Comparison of ENCODE assay signal across 8 cellular contexts in genomic region chr12:6335451-6336078, GRCh38. TPM values are rescaled to one million over a fixed set of nuclear protein-coding genes. Genes with fewer than 3 reads are reported as not detected.
DNase-seq lines count a peak whose midpoint lies in the region; ATAC-seq, FAIRE-seq and TF ChIP-seq lines count a peak whose summit lies in the region.

No MANE protein-coding gene starts in this region.

- DNase-seq in GM12892 (ENCODE audit: insufficient read length) (peak; percentile 94), fibroblast of the aortic adventitia (ENCODE audit: low read depth) (peak; percentile 83), omental fat pad (ENCODE audit: low spot score) (no peak), NCI-H2081 (lab: John Stamatoyannopoulos, UW) (no peak)
- DNase-seq in activated T-cell treated with anti-CD3 and anti-CD28 coated beads, Interleukin-2, amount 50 U/mL, for 72 hours, result peak; percentile 87 to 92

- ATAC-seq in HG02642 (IDR thresholded peaks at IDR 0.05; ENCODE audit: poor library complexity, unreplicated experiment), result peak; percentile 70
- peak; percentile 85 to 91 for ATAC-seq in activated T-cell treated with anti-CD3 and anti-CD28 coated beads, Interleukin-2, amount 50 U/mL, for 72 hours (replicated peaks in 1 of 2)
- ATAC-seq in omental fat pad (ENCODE audit: low FRiP score), result peak; percentile 57

- H3K9me3 ChIP-seq in OCI-LY3 (ENCODE audit: insufficient read depth, low read length), result no peaks in the 10 kb centered on the region
- H3K9me3 ChIP-seq in thymus (ENCODE audit: control insufficient read depth), result no peaks in the 10 kb centered on the region

- H3K36me3 ChIP-seq in OCI-LY3 (replicated peaks; ENCODE audit: low read depth, low read length), result no peaks in the 10 kb centered on the region
- peaks cover 40% of the 10 kb centered on the region for H3K36me3 ChIP-seq in thymus (ENCODE audit: control insufficient read depth, insufficient read depth)

- H3K27me3 ChIP-seq in OCI-LY3 (ENCODE audit: low read depth, low read length) (peaks cover 49% of the 10 kb centered on the region), thymus (ENCODE audit: control insufficient read depth, insufficient read depth) (no peaks in the 10 kb centered on the region)

- H3K27ac ChIP-seq in OCI-LY3 (ENCODE audit: low read length), result no peak overlapping the region
- peak overlapping the region; percentile 98 for H3K27ac ChIP-seq in thymus (ENCODE audit: low read depth)

- H3K4me1 ChIP-seq in OCI-LY3 (ENCODE audit: low read length) (peaks cover 9% of the 10 kb centered on the region), thymus (ENCODE audit: control insufficient read depth, insufficient read depth, low read length) (peaks cover 38% of the 10 kb centered on the region)

- no peaks in the 10 kb centered on the region for H3K27me3 Mint-ChIP-seq in activated T-cell treated with anti-CD3 and anti-CD28 coated beads, Interleukin-2, amount 50 U/mL, for 72 hours (ENCODE audit: low read depth)

- peak; percentile 90 for FAIRE-seq in GM12892 (lab: Jason Lieb, UNC)

- no peaks in the 10 kb centered on the region for H3K9me3 Mint-ChIP-seq in activated T-cell treated with anti-CD3 and anti-CD28 coated beads, Interleukin-2, amount 50 U/mL, for 72 hours

- H3K4me1 Mint-ChIP-seq in activated T-cell treated with anti-CD3 and anti-CD28 coated beads, Interleukin-2, amount 50 U/mL, for 72 hours (ENCODE audit: low read depth), result peaks cover 8% of the 10 kb centered on the region

- H3K4me3 Mint-ChIP-seq in activated T-cell treated with anti-CD3 and anti-CD28 coated beads, Interleukin-2, amount 50 U/mL, for 72 hours, result no peak overlapping the region

- peak; percentile 50; the same call in 1 of the 2 replicates for TF ChIP-seq POLR2A in GM12892 (IDR thresholded peaks at IDR 0.05; ENCODE audit: low read depth, low read length)

- under 1% methylated on average over 11 of the region's 11 CpGs for WGBS in thymus

- no peak overlapping the region for H3K9ac ChIP-seq in OCI-LY3 (ENCODE audit: low read length)

- TF ChIP-seq CTCF in OCI-LY3 (IDR thresholded peaks at IDR 0.05; ENCODE audit: low read depth, low read length) (peak; percentile 39), fibroblast of the aortic adventitia (IDR thresholded peaks at IDR 0.05; ENCODE audit: insufficient read depth, low read length) (peak; percentile 62), omental fat pad (IDR thresholded peaks at IDR 0.05) (no peak)

- peak overlapping the region; percentile 24 for H3K4me2 ChIP-seq in OCI-LY3 (ENCODE audit: low read length)

- H2AFZ ChIP-seq in OCI-LY3 (ENCODE audit: low read depth, low read length), result peak overlapping the region; percentile 18

- peak overlapping the region; percentile 90 for H3K27ac Mint-ChIP-seq in activated T-cell treated with anti-CD3 and anti-CD28 coated beads, Interleukin-2, amount 50 U/mL, for 72 hours

- peaks cover 15 to 22% of the 10 kb centered on the region in 2 donors for H3K36me3 Mint-ChIP-seq in activated T-cell treated with anti-CD3 and anti-CD28 coated beads, Interleukin-2, amount 50 U/mL, for 72 hours (ENCODE audit: insufficient read depth in 2 of 2)

- no peaks in the 10 kb centered on the region for H4K20me1 ChIP-seq in OCI-LY3 (ENCODE audit: insufficient read depth, low read length)

- H3K79me2 ChIP-seq in OCI-LY3 (ENCODE audit: low read length), result no peaks in the 10 kb centered on the region

- H3K4me3 ChIP-seq in OCI-LY3 (ENCODE audit: low read length) (no peak overlapping the region), fibroblast of the aortic adventitia (ENCODE audit: low read depth, low read length) (peak overlapping the region; percentile 63), thymus (ENCODE audit: low read length) (peak overlapping the region; percentile 37)

RNA-seq across cellular contexts. Expression of gene TNFRSF1A, which starts 6.3 kb away (rescaled TPM):
- polyA plus RNA-seq in GM12892 (2012; ENCODE audit: missing spikeins), result 6.0 TPM
- 10 to 100 TPM; 48.4 to 52.1 TPM for total RNA-seq in activated T-cell treated with anti-CD3 and anti-CD28 coated beads, Interleukin-2, amount 50 U/mL, for 72 hours
- total RNA-seq in fibroblast of the aortic adventitia (ENCODE audit: low replicate concordance) (146 and 207 TPM in 2 replicates), omental fat pad (100 to 1,000 TPM; 279 to 689 (median 317) TPM)
- 61.6 TPM for polyA plus RNA-seq in thymus

RNA-seq across cellular contexts. Expression of gene PLEKHG6, which starts 25.1 kb away (rescaled TPM):
- 2.2 TPM for polyA plus RNA-seq in GM12892 (2012; ENCODE audit: missing spikeins)
- total RNA-seq in activated T-cell treated with anti-CD3 and anti-CD28 coated beads, Interleukin-2, amount 50 U/mL, for 72 hours, result not detected
- not detected in 2 replicates for total RNA-seq in fibroblast of the aortic adventitia (ENCODE audit: low replicate concordance)
- total RNA-seq in omental fat pad, result 10 to 100 TPM; 10.1 to 77.1 (median 13.8) TPM
- polyA plus RNA-seq in thymus, result 7.5 TPM

RNA-seq across cellular contexts. Expression of gene SCNN1A, which starts 39.8 kb away (rescaled TPM):
- polyA plus RNA-seq in GM12892 (2012; ENCODE audit: missing spikeins), result not detected
- under 1 TPM; 0.29 to 0.67 TPM for total RNA-seq in activated T-cell treated with anti-CD3 and anti-CD28 coated beads, Interleukin-2, amount 50 U/mL, for 72 hours
- total RNA-seq in fibroblast of the aortic adventitia (ENCODE audit: low replicate concordance) (under 0.01 TPM in 1 of 2 replicates, not detected in the other), omental fat pad (10 to 100 TPM in 3 of 4 donors, 1 to 10 TPM in 1; 1.9 to 29.0 (median 15.7) TPM)
- polyA plus RNA-seq in thymus, result 28.9 TPM

RNA-seq across cellular contexts. Expression of gene LTBR, which starts 48.4 kb away (rescaled TPM):
- 0.40 TPM for polyA plus RNA-seq in GM12892 (2012; ENCODE audit: missing spikeins)
- total RNA-seq in activated T-cell treated with anti-CD3 and anti-CD28 coated beads, Interleukin-2, amount 50 U/mL, for 72 hours, result 1 to 10 TPM; 1.3 to 1.9 TPM
- total RNA-seq in fibroblast of the aortic adventitia (ENCODE audit: low replicate concordance), result 71.8 and 93.7 TPM in 2 replicates
- total RNA-seq in omental fat pad, result 100 to 1,000 TPM in 3 of 4 donors, 10 to 100 TPM in 1; 99.9 to 171 (median 142) TPM
- 33.3 TPM for polyA plus RNA-seq in thymus

Comparison
In these comparisons a context has a peak if more than half of its experiments do, and no peak if none do; other contexts are left out.
1. DNase-seq: peak in GM12892 (single experiment), activated T-cell treated with anti-CD3 and anti-CD28 coated beads, Interleukin-2, amount 50 U/mL, for 72 hours (2 of 2) and fibroblast of the aortic adventitia (single experiment); none in omental fat pad (single experiment) and NCI-H2081 (0 of 2).
2. CTCF ChIP-seq: peak in OCI-LY3 (single experiment) and fibroblast of the aortic adventitia (single experiment); none in omental fat pad (0 of 3).
3. RNA of gene PLEKHG6, which starts 25.1 kb away (total RNA-seq): 10.1 to 77.1 TPM in omental fat pad; not detected in activated T-cell treated with anti-CD3 and anti-CD28 coated beads, Interleukin-2, amount 50 U/mL, for 72 hours and not detected in fibroblast of the aortic adventitia; every median in the first group is over 10 times any median in the second.
4. Peak in every context shown above with its lines, with median percentiles within 50 percentile points of each other: ATAC-seq.